In the genomic region with DNA sequence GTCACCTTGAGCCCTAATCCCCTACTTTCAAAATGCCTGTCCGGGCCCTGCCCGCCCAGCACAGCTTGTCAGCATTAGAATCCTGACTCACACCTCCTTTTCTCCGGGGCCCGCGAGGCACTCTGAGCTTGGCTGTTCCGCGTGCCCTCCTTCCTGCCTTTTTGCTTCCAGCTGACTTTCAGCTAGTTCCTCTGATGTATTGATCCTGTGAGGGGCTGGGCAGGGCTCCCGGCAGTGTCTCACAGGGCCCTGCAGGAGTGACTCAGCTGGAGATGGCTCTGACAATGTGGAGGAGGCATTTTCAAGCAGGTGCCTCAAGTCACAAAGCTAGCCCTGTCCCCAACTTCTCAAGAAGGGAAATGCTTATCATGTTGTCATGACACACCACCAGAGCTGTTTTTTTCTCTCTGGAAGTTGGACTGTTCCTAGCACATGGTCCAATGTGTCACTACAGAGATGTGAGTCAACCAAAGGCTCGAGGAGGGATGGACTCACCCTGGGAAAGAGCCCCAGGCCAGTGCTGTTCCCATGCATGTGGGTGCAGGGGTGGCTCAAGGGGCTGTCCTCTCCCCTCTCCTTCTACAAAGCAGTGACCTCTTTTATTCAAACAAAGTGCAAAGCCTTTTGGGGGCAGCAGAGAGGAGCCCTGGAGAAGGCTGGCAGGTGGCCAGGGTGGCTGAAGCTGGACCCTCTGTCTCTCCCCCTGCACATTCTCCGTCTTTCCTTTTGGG, we compare ENCODE assay signal across 13 cellular contexts. TPM values are rescaled to one million over a fixed set of nuclear protein-coding genes. Genes with fewer than 3 reads are reported as not detected.
A peak's percentile ranks its signal among the peaks of the same experiment; 100 is the strongest.
DNase-seq lines count a peak whose midpoint lies in the region; ATAC-seq and TF ChIP-seq lines count a peak whose summit lies in the region.
"Had no signal": no experiment of that assay in that cellular context is flagged by ENCODE, and none has a peak within 500 bp of the region (broad histone marks: within the 10 kb centered on the region; RNA-seq: fewer than 3 reads in every experiment).

No MANE protein-coding gene starts in this region.

- in situ Hi-C loops in astrocyte of the spinal cord (cut with HindIII; ENCODE audit: low sequenced_read_pairs): no loop called here

- H2BK120ac ChIP-seq in mesenchymal stem cell (ENCODE audit: low read depth, low read length): no peak overlapping the region

- ATAC-seq in HG03469 (IDR thresholded peaks at IDR 0.05; ENCODE audit: unreplicated experiment): no peak
- no peak for ATAC-seq in HG02759 (IDR thresholded peaks at IDR 0.05; ENCODE audit: unreplicated experiment)

- no peak overlapping the region for H3K4me2 ChIP-seq in mesenchymal stem cell (ENCODE audit: low read length, poor library complexity, severe bottlenecking)

- H4K91ac ChIP-seq in mesenchymal stem cell (ENCODE audit: low read length): no peak overlapping the region

- H3K27me3 ChIP-seq in mesenchymal stem cell (ENCODE audit: control insufficient read depth in 1 of 2, insufficient read depth in 1 of 2, low read length in 2 of 2): peaks cover 9 to 19% of the 10 kb centered on the region in 2 experiments

- H3K23ac ChIP-seq in mesenchymal stem cell (ENCODE audit: low read length in 2 of 2): no peak overlapping the region

- H2BK5ac ChIP-seq in mesenchymal stem cell (ENCODE audit: low read depth, low read length, poor library complexity, severe bottlenecking): no peak overlapping the region

- DNase-seq in COLO829 (ENCODE audit: low spot score): peak; percentile 44
- peak; percentile 88 for DNase-seq in HT1080 (ENCODE audit: low read depth)
- DNase-seq in astrocyte of the spinal cord (ENCODE audit: low read depth, low spot score): peak; percentile 9
- DNase-seq in mesenchymal stem cell: peak; percentile 10
- no peak for DNase-seq in NCI-H510A (lab: John Stamatoyannopoulos, UW)
- no peak for DNase-seq in activated CD8-positive, alpha-beta memory T cell treated with anti-CD3 and anti-CD28 coated beads, Interleukin-2, amount 50 U/mL, for 4 hours
- DNase-seq: activated CD4-positive, alpha-beta memory T cell treated with anti-CD3 and anti-CD28 coated beads, Interleukin-2, amount 10 ng/mL, durations not matched to agents 7 days and 5 days; occipital lobe; stimulated activated CD4-positive, alpha-beta T cell treated with anti-CD3 and anti-CD28 coated beads, Interleukin-2, amount 100 ng/mL, for 48 hours had no signal

- H3K9ac ChIP-seq in mesenchymal stem cell (ENCODE audit: low read length): peak overlapping the region; percentile 70

- H2AFZ ChIP-seq in mesenchymal stem cell (ENCODE audit: low read depth, low read length): no peak overlapping the region

- no peaks in the 10 kb centered on the region for H3K36me3 ChIP-seq in mesenchymal stem cell (ENCODE audit: control insufficient read depth in 1 of 2, insufficient read depth in 2 of 2, low read depth in 1 of 2, low read length in 2 of 2)

- WGBS in mesenchymal stem cell: 50% methylated on average over 10 of the region's 10 CpGs

- no peaks in the 10 kb centered on the region for H3K9me3 ChIP-seq in mesenchymal stem cell (ENCODE audit: control insufficient read depth, low read length)

- TF ChIP-seq CTCF in astrocyte of the spinal cord (IDR thresholded peaks at IDR 0.05; ENCODE audit: low read depth, low read length): no peak

- H3K79me1 ChIP-seq in mesenchymal stem cell (replicated peaks; ENCODE audit: low read length, poor library complexity, severe bottlenecking): no peaks in the 10 kb centered on the region

- no peak overlapping the region for H4K8ac ChIP-seq in mesenchymal stem cell (ENCODE audit: low read length)

- H3K4me1 ChIP-seq in mesenchymal stem cell (ENCODE audit: control insufficient read depth, insufficient read depth, low read depth, low read length): peaks cover 4% of the 10 kb centered on the region

- no peak overlapping the region for H3K18ac ChIP-seq in mesenchymal stem cell (ENCODE audit: low read depth in 1 of 2, low read length in 2 of 2)

- H3K4ac ChIP-seq in mesenchymal stem cell (ENCODE audit: low read depth in 1 of 2, low read length in 2 of 2): no peak overlapping the region

- H2BK12ac ChIP-seq in mesenchymal stem cell (ENCODE audit: low read length in 2 of 2): no peak overlapping the region

- H3K4me3 ChIP-seq in astrocyte of the spinal cord (ENCODE audit: low read depth, low read length) (no peak overlapping the region), mesenchymal stem cell (ENCODE audit: insufficient read depth in 1 of 2, low read depth in 1 of 2, low read length in 2 of 2) (no peak overlapping the region)
- H3K4me3 ChIP-seq: SK-N-MC had no signal

- no peak overlapping the region for H3K14ac ChIP-seq in mesenchymal stem cell (ENCODE audit: low read length in 2 of 2)

- no peak overlapping the region for H2BK15ac ChIP-seq in mesenchymal stem cell (ENCODE audit: low read depth, poor library complexity, severe bottlenecking)

- H2AK5ac ChIP-seq in mesenchymal stem cell (ENCODE audit: low read length, severe bottlenecking): no peak overlapping the region

- H3K27ac ChIP-seq in mesenchymal stem cell (ENCODE audit: low read length, poor library complexity, severe bottlenecking): no peak overlapping the region
- H3K27ac ChIP-seq: SK-N-MC had no signal

RNA-seq across cellular contexts. Expression of a gene that starts 30.6 kb away (rescaled TPM):
- total RNA-seq in HT1080 (2014; rRNA removed; shearing (Covaris generic)): not detected in 2 replicates
- not detected in 2 replicates for polyA plus RNA-seq in HT1080 (2015; cell fraction: cytosol; rRNA removed)
- not detected in 2 replicates for polyA plus RNA-seq in HT1080 (2015; cell fraction: nucleus; rRNA removed)
- polyA plus RNA-seq in mesenchymal stem cell (2013, experiment 1 of 2): not detected
- not detected for polyA plus RNA-seq in mesenchymal stem cell (2013, experiment 2 of 2)
- total RNA-seq: activated CD4-positive, alpha-beta memory T cell treated with anti-CD3 and anti-CD28 coated beads, Interleukin-2, amount 10 ng/mL, durations not matched to agents 7 days and 5 days; epithelial cell of proximal tubule had no signal

Comparison
In these comparisons a context has a peak if more than half of its experiments do, and no peak if none do; other contexts are left out.
1. DNase-seq: peak in COLO829 (single experiment), HT1080 (single experiment), astrocyte of the spinal cord (single experiment) and mesenchymal stem cell (single experiment); none in NCI-H510A (single experiment) and activated CD8-positive, alpha-beta memory T cell treated with anti-CD3 and anti-CD28 coated beads, Interleukin-2, amount 50 U/mL, for 4 hours (single experiment).